Comparison of ENCODE assay signal across 8 cellular contexts in the genomic region with DNA sequence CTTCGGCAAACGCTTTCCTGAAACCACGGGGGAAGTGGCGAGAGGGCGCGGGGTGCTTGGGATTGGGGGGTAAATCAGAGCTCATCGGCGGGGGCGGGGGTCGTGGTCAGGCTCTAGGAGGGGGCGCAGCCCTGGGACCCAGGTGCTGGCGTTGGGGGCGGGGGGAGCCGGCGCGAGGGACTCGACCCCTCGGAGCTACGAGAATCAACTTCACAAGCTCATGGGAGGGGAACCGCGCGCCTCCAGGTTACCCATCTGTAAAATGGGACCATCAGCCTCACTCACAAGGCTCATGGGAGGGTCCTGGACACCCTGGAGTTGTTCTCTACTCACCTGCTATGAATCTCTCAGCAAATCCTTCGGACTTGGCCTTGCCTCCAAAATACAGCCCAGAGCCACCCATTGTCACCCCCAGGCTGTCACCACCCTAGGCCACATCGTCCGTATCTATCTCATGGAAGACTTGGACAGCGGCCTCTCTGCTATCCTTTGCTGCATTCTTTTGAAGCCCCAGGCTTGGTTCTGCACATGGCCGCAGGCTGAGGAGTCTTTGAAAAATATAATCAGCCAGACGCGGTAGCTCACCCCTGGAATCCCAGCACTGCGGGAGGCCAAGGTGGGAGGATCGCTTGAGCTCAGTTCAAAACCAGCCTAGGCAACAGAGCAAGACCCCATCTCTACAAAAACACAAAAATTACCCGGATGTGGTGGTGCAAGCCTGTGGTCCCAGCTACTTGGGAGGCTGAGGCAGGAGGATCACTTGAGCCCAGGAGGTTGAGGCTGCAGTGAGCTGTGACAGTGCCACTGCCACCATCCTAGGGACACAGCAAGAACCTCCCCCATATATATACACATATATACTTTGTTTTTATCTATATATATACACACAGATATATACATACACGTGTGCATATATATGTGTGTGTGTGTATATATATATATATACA. TPM values are rescaled to one million over a fixed set of nuclear protein-coding genes. Genes with fewer than 3 reads are reported as not detected.
A peak's percentile ranks its signal among the peaks of the same experiment; 100 is the strongest.
DNase-seq lines count a peak whose midpoint lies in the region; ATAC-seq and TF ChIP-seq lines count a peak whose summit lies in the region.

No MANE protein-coding gene starts in this region.

- no peak for ATAC-seq in T-helper 17 cell

- peaks cover 42% of the 10 kb centered on the region for H3K4me1 Mint-ChIP-seq in T-helper 17 cell

- H3K27me3 Mint-ChIP-seq in T-helper 17 cell = no peaks in the 10 kb centered on the region

- TF ChIP-seq CTCF in GM12865 (IDR thresholded peaks at IDR 0.05; ENCODE audit: insufficient read depth, low read depth, low read length, missing control alignments) = no peak
- no peak for TF ChIP-seq CTCF in fibroblast of the aortic adventitia (IDR thresholded peaks at IDR 0.05; ENCODE audit: insufficient read depth, low read length)
- TF ChIP-seq CTCF in retinal pigment epithelial cell (conservative IDR thresholded peaks at IDR 0.05; ENCODE audit: low read depth, low read length) = no peak
- TF ChIP-seq CTCF in GM10266 (IDR thresholded peaks at IDR 0.05; ENCODE audit: control insufficient read depth, insufficient read depth, low read depth, missing control alignments) = no peak

- peak; percentile 38 for DNase-seq in GM12865 (ENCODE audit: low read depth)
- DNase-seq in T-helper 17 cell = no peak
- DNase-seq in fibroblast of the aortic adventitia (ENCODE audit: low read depth) = no peak
- no peak for DNase-seq in retinal pigment epithelial cell (ENCODE audit: low read depth)
- no peak for DNase-seq in AG08395 (ENCODE audit: low spot score)
- DNase-seq in NCI-H2196 (lab: John Stamatoyannopoulos, UW; ENCODE audit: unreplicated experiment) = no peak
- no peak for DNase-seq in NCI-H1436 treated with DMSO at 0.1 percent for 48 hours (lab: John Stamatoyannopoulos, UW)
- DNase-seq in GM10266 (ENCODE audit: extremely low spot score) = no peak

- H3K36me3 Mint-ChIP-seq in T-helper 17 cell (ENCODE audit: low read depth) = peaks cover 8% of the 10 kb centered on the region

- H3K4me3 ChIP-seq in GM12865 (ENCODE audit: low read depth, low read length) = peak overlapping the region; percentile 97
- peak overlapping the region; percentile 84 for H3K4me3 ChIP-seq in fibroblast of the aortic adventitia (ENCODE audit: low read depth, low read length)
- peak overlapping the region; percentile 62 for H3K4me3 ChIP-seq in retinal pigment epithelial cell (ENCODE audit: low read length)

- peak overlapping the region; percentile 95 for H3K27ac Mint-ChIP-seq in T-helper 17 cell

- peak overlapping the region; percentile 98 for H3K4me3 Mint-ChIP-seq in T-helper 17 cell

- H3K9me3 ChIP-seq in T-helper 17 cell (ENCODE audit: control insufficient read depth, low read length, poor library complexity, severe bottlenecking) = no peaks in the 10 kb centered on the region

RNA-seq across cellular contexts. Expression of a gene that starts 0.9 kb away (rescaled TPM):
- total RNA-seq in T-helper 17 cell (10 to 100 TPM; 76.8 to 86.9 TPM), fibroblast of the aortic adventitia (ENCODE audit: low replicate concordance) (41.4 and 58.0 TPM in 2 replicates)
